20 cellular contexts compared by ENCODE assay signal in the genomic region with DNA sequence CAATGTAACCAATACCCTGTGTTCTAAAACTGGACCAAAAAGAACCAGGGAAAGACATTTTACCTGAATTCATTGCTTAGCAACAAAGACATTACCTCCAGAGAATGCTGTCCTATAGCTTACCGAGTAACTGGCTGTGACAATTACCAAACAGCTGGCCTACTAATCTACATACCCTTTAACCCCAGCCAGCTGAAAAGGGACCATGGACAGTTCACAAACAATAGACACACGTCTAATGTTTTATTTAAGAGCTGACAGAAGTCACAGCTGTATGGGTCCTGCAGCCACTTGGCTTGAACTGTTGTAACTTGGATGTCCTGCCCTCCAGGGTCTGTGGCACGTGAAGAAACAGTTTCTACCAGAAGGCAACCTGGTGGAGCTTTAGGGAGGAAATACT.
"Had no signal": no experiment of that assay in that cellular context is flagged by ENCODE, and none has a peak within 500 bp of the region (broad histone marks: within the 10 kb centered on the region; RNA-seq: fewer than 3 reads in every experiment).

No MANE protein-coding gene starts in this region.

- H3K36me3 Mint-ChIP-seq: activated CD8-positive, alpha-beta memory T cell treated with anti-CD3 and anti-CD28 coated beads, Interleukin-2, amount 10 ng/mL, durations not matched to agents 7 days and 5 days; activated naive CD4-positive, alpha-beta T cell treated with anti-CD3 and anti-CD28 coated beads, Interleukin-2, amount 10 ng/mL, durations not matched to agents 7 days and 5 days; activated naive CD8-positive, alpha-beta T cell treated with anti-CD3 and anti-CD28 coated beads for 36 hours had no signal

- H3K4me3 Mint-ChIP-seq: activated B cell treated with CpG ODN at 0.5 μM for 24 hours; activated CD4-positive, alpha-beta T cell treated with anti-CD3 and anti-CD28 coated beads, Interleukin-2, amount 10 ng/mL, durations not matched to agents 24 days and 14 days; activated CD8-positive, alpha-beta memory T cell treated with anti-CD3 and anti-CD28 coated beads, Interleukin-2, amount 10 ng/mL, durations not matched to agents 7 days and 5 days; activated naive CD4-positive, alpha-beta T cell treated with anti-CD3 and anti-CD28 coated beads, Interleukin-2, amount 10 ng/mL, durations not matched to agents 7 days and 5 days; activated naive CD8-positive, alpha-beta T cell treated with anti-CD3 and anti-CD28 coated beads for 36 hours; activated T-cell treated with anti-CD3 and anti-CD28 coated beads, Interleukin-2, amount 50 U/mL, for 24 hours; T-helper 17 cell had no signal

- H3K27me3 Mint-ChIP-seq: activated B cell treated with CpG ODN at 0.5 μM for 24 hours; activated CD4-positive, alpha-beta T cell treated with anti-CD3 and anti-CD28 coated beads, Interleukin-2, amount 10 ng/mL, durations not matched to agents 24 days and 14 days; activated CD8-positive, alpha-beta memory T cell treated with anti-CD3 and anti-CD28 coated beads, Interleukin-2, amount 10 ng/mL, durations not matched to agents 7 days and 5 days; activated naive CD4-positive, alpha-beta T cell treated with anti-CD3 and anti-CD28 coated beads, Interleukin-2, amount 10 ng/mL, durations not matched to agents 7 days and 5 days; activated naive CD8-positive, alpha-beta T cell treated with anti-CD3 and anti-CD28 coated beads for 36 hours; activated T-cell treated with anti-CD3 and anti-CD28 coated beads, Interleukin-2, amount 50 U/mL, for 24 hours; T-helper 17 cell had no signal

- H3K36me3 ChIP-seq: SJSA1 had no signal

- H3K4me1 ChIP-seq: SJSA1 had no signal

- H3K27ac ChIP-seq: SJSA1 had no signal

- H3K4me1 Mint-ChIP-seq: activated B cell treated with CpG ODN at 0.5 μM for 24 hours; activated CD4-positive, alpha-beta T cell treated with anti-CD3 and anti-CD28 coated beads, Interleukin-2, amount 10 ng/mL, durations not matched to agents 24 days and 14 days; activated CD8-positive, alpha-beta memory T cell treated with anti-CD3 and anti-CD28 coated beads, Interleukin-2, amount 10 ng/mL, durations not matched to agents 7 days and 5 days; activated naive CD4-positive, alpha-beta T cell treated with anti-CD3 and anti-CD28 coated beads, Interleukin-2, amount 10 ng/mL, durations not matched to agents 7 days and 5 days; activated naive CD8-positive, alpha-beta T cell treated with anti-CD3 and anti-CD28 coated beads for 36 hours; T-helper 17 cell had no signal

- DNase-seq: activated B cell treated with CpG ODN at 0.5 μM for 24 hours; activated CD4-positive, alpha-beta T cell treated with anti-CD3 and anti-CD28 coated beads for 1 hour; activated CD4-positive, alpha-beta T cell treated with anti-CD3 and anti-CD28 coated beads, Interleukin-2, amount 10 ng/mL, durations not matched to agents 24 days and 14 days; activated CD4-positive, alpha-beta T cell treated with anti-CD3 and anti-CD28 coated beads, Interleukin-2, amount 50 U/mL, for 48 hours; activated CD8-positive, alpha-beta memory T cell treated with anti-CD3 and anti-CD28 coated beads, Interleukin-2, amount 10 ng/mL, durations not matched to agents 7 days and 5 days; activated effector memory CD4-positive, alpha-beta T cell treated with anti-CD3 and anti-CD28 coated beads, Interleukin-2, amount 50 U/mL, for 16 hours; activated naive CD4-positive, alpha-beta T cell treated with anti-CD3 and anti-CD28 coated beads, Interleukin-2, amount 10 ng/mL, durations not matched to agents 7 days and 5 days; activated naive CD8-positive, alpha-beta T cell treated with anti-CD3 and anti-CD28 coated beads for 36 hours; activated T-cell treated with anti-CD3 and anti-CD28 coated beads, Interleukin-2, amount 50 U/mL, for 24 hours; cerebellar nuclear complex; KG1; NCI-H1092; NCI-H1694 treated with DMSO at 0.1 percent for 48 hours; NCI-H446; NCI-H524; NCI-H82; SHP77; T-helper 17 cell; T-helper 9 cell had no signal

- H3K9me3 Mint-ChIP-seq: activated CD4-positive, alpha-beta T cell treated with anti-CD3 and anti-CD28 coated beads, Interleukin-2, amount 10 ng/mL, durations not matched to agents 24 days and 14 days; activated naive CD4-positive, alpha-beta T cell treated with anti-CD3 and anti-CD28 coated beads, Interleukin-2, amount 10 ng/mL, durations not matched to agents 7 days and 5 days had no signal

- ATAC-seq: activated CD8-positive, alpha-beta memory T cell treated with anti-CD3 and anti-CD28 coated beads, Interleukin-2, amount 10 ng/mL, durations not matched to agents 7 days and 5 days; T-helper 17 cell had no signal

- H3K9me3 ChIP-seq: SJSA1 had no signal

- H3K4me3 ChIP-seq: SJSA1 had no signal

- H3K27ac Mint-ChIP-seq: activated B cell treated with CpG ODN at 0.5 μM for 24 hours; activated CD4-positive, alpha-beta T cell treated with anti-CD3 and anti-CD28 coated beads, Interleukin-2, amount 10 ng/mL, durations not matched to agents 24 days and 14 days; activated CD8-positive, alpha-beta memory T cell treated with anti-CD3 and anti-CD28 coated beads, Interleukin-2, amount 10 ng/mL, durations not matched to agents 7 days and 5 days; activated naive CD4-positive, alpha-beta T cell treated with anti-CD3 and anti-CD28 coated beads, Interleukin-2, amount 10 ng/mL, durations not matched to agents 7 days and 5 days; activated naive CD8-positive, alpha-beta T cell treated with anti-CD3 and anti-CD28 coated beads for 36 hours; activated T-cell treated with anti-CD3 and anti-CD28 coated beads, Interleukin-2, amount 50 U/mL, for 24 hours; T-helper 17 cell had no signal
